18 cellular contexts compared by ENCODE assay signal in genomic region chr2:48727560-48727959, GRCh38. TPM values are rescaled to one million over a fixed set of nuclear protein-coding genes. Genes with fewer than 3 reads are reported as not detected.
DNase-seq lines count a peak whose midpoint lies in the region; ATAC-seq and TF ChIP-seq lines count a peak whose summit lies in the region.
"Had no signal": no experiment of that assay in that cellular context is flagged by ENCODE, and none has a peak within 500 bp of the region (broad histone marks: within the 10 kb centered on the region; RNA-seq: fewer than 3 reads in every experiment).

No MANE protein-coding gene starts in this region.

- no peaks in the 10 kb centered on the region for H3K27me3 ChIP-seq in RWPE2 (ENCODE audit: insufficient read depth, poor library complexity, severe bottlenecking)
- H3K27me3 ChIP-seq in testis: no peaks in the 10 kb centered on the region
- H3K27me3 ChIP-seq in right lobe of liver: no peaks in the 10 kb centered on the region
- H3K27me3 ChIP-seq: breast epithelium, uterus had no signal

- TF ChIP-seq POLR2A in testis (IDR thresholded peaks at IDR 0.05) (no peak), right lobe of liver (IDR thresholded peaks at IDR 0.05) (no peak)

- no peak overlapping the region for H3K4me3 ChIP-seq in RWPE2 (ENCODE audit: severe bottlenecking)
- H3K4me3 ChIP-seq in epithelial cell of esophagus (ENCODE audit: low read length): no peak overlapping the region
- H3K4me3 ChIP-seq in testis: no peak overlapping the region
- no peak overlapping the region for H3K4me3 ChIP-seq in right lobe of liver
- H3K4me3 ChIP-seq: breast epithelium, uterus had no signal

- H3K36me3 ChIP-seq in RWPE2 (ENCODE audit: low read depth) (no peaks in the 10 kb centered on the region), testis (ENCODE audit: low read depth, missing control alignments) (no peaks in the 10 kb centered on the region), right lobe of liver (no peaks in the 10 kb centered on the region)
- H3K36me3 ChIP-seq: breast epithelium, uterus had no signal

- no peaks in the 10 kb centered on the region for H3K4me1 ChIP-seq in RWPE2 (ENCODE audit: insufficient read depth, poor library complexity, severe bottlenecking)
- H3K4me1 ChIP-seq in testis: no peaks in the 10 kb centered on the region
- H3K4me1 ChIP-seq in right lobe of liver: no peaks in the 10 kb centered on the region
- H3K4me1 ChIP-seq: breast epithelium, uterus had no signal

- H3K27ac ChIP-seq in RWPE2 (ENCODE audit: poor library complexity, severe bottlenecking): no peak overlapping the region
- no peak overlapping the region for H3K27ac ChIP-seq in testis
- H3K27ac ChIP-seq in right lobe of liver: no peak overlapping the region
- H3K27ac ChIP-seq: breast epithelium, HL-60, uterus had no signal

- intact Hi-C loops in sciatic nerve (cut with DNase I) (loop anchor here (5.0 kb wide), 1 partner anchor 125 kb away; no protein-coding TSS in a partner anchor), testis (cut with DNase I; ENCODE audit: low total_unique reads) (no loop called here), right lobe of liver (cut with DNase I) (no loop called here)

- H3K9me3 ChIP-seq in RWPE2 (ENCODE audit: severe bottlenecking): no peaks in the 10 kb centered on the region
- H3K9me3 ChIP-seq in testis: no peaks in the 10 kb centered on the region
- no peaks in the 10 kb centered on the region for H3K9me3 ChIP-seq in right lobe of liver
- H3K9me3 ChIP-seq: breast epithelium, uterus had no signal

- TF ChIP-seq CTCF in GM12872 (IDR thresholded peaks at IDR 0.05; ENCODE audit: insufficient read depth, low read depth, low read length) (peak; percentile 18; the same call in 1 of the 3 replicates), RWPE2 (IDR thresholded peaks at IDR 0.05; ENCODE audit: poor library complexity, severe bottlenecking) (peak; percentile 34), epithelial cell of esophagus (IDR thresholded peaks at IDR 0.05; ENCODE audit: insufficient read depth, low read depth, low read length, missing control alignments) (peak; percentile 35), testis (IDR thresholded peaks at IDR 0.05) (no peak), right lobe of liver (IDR thresholded peaks at IDR 0.05) (peak in 1 of 4 donors; percentile 20)

- ATAC-seq in RWPE2 (ENCODE audit: low read depth) (peak; percentile 44; the same call in 1 of the 3 replicates), sciatic nerve (peak; percentile 57), right lobe of liver (no peak)
- ATAC-seq: T-cell had no signal

- WGBS in testis, 2 donors: 78 to 85% methylated on average over 2 of the region's 2 CpGs
- WGBS in right lobe of liver (ENCODE audit: insufficient coverage, low coverage, low lambda C conversion rate, missing lambda C conversion rate): 49% methylated on average over 2 of the region's 2 CpGs

- DNase-seq in RWPE2 (ENCODE audit: low spot score) (no peak), epithelial cell of esophagus (ENCODE audit: low read depth) (peak; percentile 41), sciatic nerve (ENCODE audit: low spot score) (no peak), kidney tubule cell (ENCODE audit: low spot score) (no peak), testis (no peak), right lobe of liver (no peak)
- DNase-seq: activated CD4-positive, CD25-positive, alpha-beta regulatory T cell treated with anti-CD3 and anti-CD28 coated beads, Interleukin-2, amount 50 U/mL, for 72 hours; activated naive CD4-positive, alpha-beta T cell; C1 segment of cervical spinal cord; DMS79 treated with DMSO at 0.1 percent for 48 hours; foreskin melanocyte; KBM-7; stimulated activated naive CD4-positive, alpha-beta T cell treated with Interleukin-2 at 50 U/mL for 16 hours; T-cell; uterus had no signal

RNA-seq across cellular contexts. Expression of gene LHCGR, which starts 28.0 kb away (rescaled TPM):
- total RNA-seq in sciatic nerve (12.4 TPM), testis (1 to 10 TPM; 1.5 to 7.5 TPM), right lobe of liver (not detected)
- polyA plus RNA-seq in testis (ENCODE audit: insufficient read depth, low read depth, low replicate concordance): 2.1 TPM
- total RNA-seq: T-cell had no signal

Comparison
In these comparisons a context has a peak if more than half of its experiments do, and no peak if none do; other contexts are left out.
1. CTCF ChIP-seq: peak in GM12872 (single experiment), RWPE2 (single experiment) and epithelial cell of esophagus (single experiment); none in testis (0 of 3).
2. ATAC-seq: peak in RWPE2 (single experiment) and sciatic nerve (single experiment); none in right lobe of liver (0 of 4).